ENCODE assay signal across 8 cellular contexts in the genomic region with DNA sequence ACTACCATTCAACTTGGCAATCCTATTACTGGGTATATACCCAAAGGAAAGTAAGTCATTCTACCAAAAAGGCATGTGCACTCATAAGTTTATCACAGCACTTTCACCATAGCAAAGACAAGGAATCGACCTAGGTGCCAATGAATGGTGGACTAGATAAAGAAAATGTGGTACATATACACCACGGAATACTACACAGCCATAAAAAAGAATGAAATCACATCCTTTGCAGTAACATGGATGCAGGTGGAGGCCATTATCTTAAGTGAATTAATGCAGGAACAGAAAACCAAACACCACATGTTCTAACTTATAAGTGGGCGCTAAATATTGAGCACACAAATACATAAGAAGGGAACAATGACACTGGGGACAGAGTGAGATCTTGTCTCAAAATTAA.
"Had no signal": no experiment of that assay in that cellular context is flagged by ENCODE, and none has a peak within 500 bp of the region (broad histone marks: within the 10 kb centered on the region; RNA-seq: fewer than 3 reads in every experiment).

No MANE protein-coding gene starts in this region.

- FAIRE-seq: G401.6, GM12878, GM12891, GM12892, GM18507, GM19239 had no signal

- DNase-seq: GDM1, GF-D8 had no signal

- ATAC-seq: GM12878 had no signal

- H3K4me3 ChIP-seq: GM12878 had no signal
